In genomic region chr5:76166886-76167576, GRCh38 we compare ENCODE assay signal across 29 cellular contexts.
"Had no signal": no experiment of that assay in that cellular context is flagged by ENCODE, and none has a peak within 500 bp of the region (broad histone marks: within the 10 kb centered on the region; RNA-seq: fewer than 3 reads in every experiment).

No MANE protein-coding gene starts in this region.

- H3K9me3 ChIP-seq: MG63 had no signal

- H3K27me3 Mint-ChIP-seq: central memory CD8-positive, alpha-beta T cell had no signal

- DNase-seq: activated CD4-positive, alpha-beta T cell treated with anti-CD3 and anti-CD28 coated beads, Interleukin-2, amount 50 U/mL, for 1 hour; activated CD8-positive, alpha-beta memory T cell treated with anti-CD3 and anti-CD28 coated beads for 24 hours; activated gamma-delta T cell treated with Interleukin-2 at 50 U/mL for 16 hours; activated naive CD4-positive, alpha-beta T cell treated with anti-CD3 and anti-CD28 coated beads, Interleukin-2, amount 50 U/mL, for 16 hours; activated T-cell treated with anti-CD3 and anti-CD28 coated beads, Interleukin-2, amount 50 U/mL, for 4 hours; amygdala; MG63; MV-4-11; NCI-H1092 treated with DMSO at 0.1 percent for 48 hours; NCI-H1417 treated with DMSO at 0.1 percent for 48 hours; NCI-H1694; NCI-H2029 treated with DMSO at 0.1 percent for 48 hours; NCI-H510A treated with DMSO at 0.1 percent for 48 hours; NCI-H69; NK-92 treated with Interleukin-12 subunit alpha and Interleukin-12 subunit beta, amount 100 ng/mL, for 24 hours; OCI-M1; RPMI8226; T-cell; T1000 had no signal

- H3K27ac Mint-ChIP-seq: activated T-helper 2 cell treated with anti-CD3 and anti-CD28 coated beads, Interferon-gamma antibody, Interleukin-2, Interleukin-4, amounts not matched to agents 10 μg/mL and 5 μg/mL and 100 μg/mL, durations not matched to agents 14 hours and 24 hours and 36 hours; brain; T-cell had no signal

- H3K4me3 Mint-ChIP-seq: activated T-cell treated with anti-CD3 and anti-CD28 coated beads, Interleukin-2, amount 50 U/mL, for 4 hours; brain; central memory CD8-positive, alpha-beta T cell; T-cell had no signal

- H3K4me3 ChIP-seq: MG63, SK-N-MC had no signal

- H3K27me3 ChIP-seq: MG63 had no signal

- H3K9me3 Mint-ChIP-seq: activated T-helper 2 cell treated with anti-CD3 and anti-CD28 coated beads, Interferon-gamma antibody, Interleukin-2, Interleukin-4, amounts not matched to agents 10 μg/mL and 5 μg/mL and 100 μg/mL, durations not matched to agents 14 hours and 24 hours and 36 hours; brain; central memory CD8-positive, alpha-beta T cell had no signal

- H3K36me3 ChIP-seq: MG63 had no signal

- H3K36me3 Mint-ChIP-seq: brain, T-cell had no signal

- H3K27ac ChIP-seq: KMS-11, SK-N-MC had no signal

- ATAC-seq: HepG2, Panc1, Right ventricle myocardium inferior, T-cell had no signal

- FAIRE-seq: astrocyte, HepG2, TTC549 had no signal

- H3K4me1 Mint-ChIP-seq: central memory CD8-positive, alpha-beta T cell; T-cell had no signal
